In genomic region chr6:43427406-43428111, GRCh38 we compare ENCODE assay signal across 1 cellular context.
TF ChIP-seq lines count a peak whose summit lies in the region.

A gene with protein sequence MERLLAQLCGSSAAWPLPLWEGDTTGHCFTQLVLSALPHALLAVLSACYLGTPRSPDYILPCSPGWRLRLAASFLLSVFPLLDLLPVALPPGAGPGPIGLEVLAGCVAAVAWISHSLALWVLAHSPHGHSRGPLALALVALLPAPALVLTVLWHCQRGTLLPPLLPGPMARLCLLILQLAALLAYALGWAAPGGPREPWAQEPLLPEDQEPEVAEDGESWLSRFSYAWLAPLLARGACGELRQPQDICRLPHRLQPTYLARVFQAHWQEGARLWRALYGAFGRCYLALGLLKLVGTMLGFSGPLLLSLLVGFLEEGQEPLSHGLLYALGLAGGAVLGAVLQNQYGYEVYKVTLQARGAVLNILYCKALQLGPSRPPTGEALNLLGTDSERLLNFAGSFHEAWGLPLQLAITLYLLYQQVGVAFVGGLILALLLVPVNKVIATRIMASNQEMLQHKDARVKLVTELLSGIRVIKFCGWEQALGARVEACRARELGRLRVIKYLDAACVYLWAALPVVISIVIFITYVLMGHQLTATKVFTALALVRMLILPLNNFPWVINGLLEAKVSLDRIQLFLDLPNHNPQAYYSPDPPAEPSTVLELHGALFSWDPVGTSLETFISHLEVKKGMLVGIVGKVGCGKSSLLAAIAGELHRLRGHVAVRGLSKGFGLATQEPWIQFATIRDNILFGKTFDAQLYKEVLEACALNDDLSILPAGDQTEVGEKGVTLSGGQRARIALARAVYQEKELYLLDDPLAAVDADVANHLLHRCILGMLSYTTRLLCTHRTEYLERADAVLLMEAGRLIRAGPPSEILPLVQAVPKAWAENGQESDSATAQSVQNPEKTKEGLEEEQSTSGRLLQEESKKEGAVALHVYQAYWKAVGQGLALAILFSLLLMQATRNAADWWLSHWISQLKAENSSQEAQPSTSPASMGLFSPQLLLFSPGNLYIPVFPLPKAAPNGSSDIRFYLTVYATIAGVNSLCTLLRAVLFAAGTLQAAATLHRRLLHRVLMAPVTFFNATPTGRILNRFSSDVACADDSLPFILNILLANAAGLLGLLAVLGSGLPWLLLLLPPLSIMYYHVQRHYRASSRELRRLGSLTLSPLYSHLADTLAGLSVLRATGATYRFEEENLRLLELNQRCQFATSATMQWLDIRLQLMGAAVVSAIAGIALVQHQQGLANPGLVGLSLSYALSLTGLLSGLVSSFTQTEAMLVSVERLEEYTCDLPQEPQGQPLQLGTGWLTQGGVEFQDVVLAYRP (N-terminal part only) (plus strand): TSS chr6:43427541. CDS start chr6:43427979, 438 bp downstream.

TF ChIP-seq in HepG2, 621 proteins besides CTCF, POLR2A, EP300 and RAD21 (continued from another document and continues in another):
- TF ChIP-seq ZHX2 (IDR thresholded peaks at IDR 0.05; ENCODE audit: low read depth) (no peak), ZHX2 (CRISPR knock-in tag; IDR thresholded peaks at IDR 0.05; ENCODE audit: borderline replicate concordance) (peak; percentile 60; the same call in 1 of the 2 replicates), ZNF574 (CRISPR knock-in tag; IDR thresholded peaks at IDR 0.05) (peak; percentile 97), MEF2D (CRISPR knock-in tag; IDR thresholded peaks at IDR 0.05) (no peak; the same call in none of the 2 replicates), ARNT2 (CRISPR knock-in tag; IDR thresholded peaks at IDR 0.05; ENCODE audit: low read depth) (peak; percentile 94; the same call in 1 of the 2 replicates), ZNF33B (CRISPR knock-in tag; IDR thresholded peaks at IDR 0.05) (peak; percentile 53; the same call in 1 of the 2 replicates), MTF1 (CRISPR knock-in tag; IDR thresholded peaks at IDR 0.05) (no peak), ZEB1 (IDR thresholded peaks at IDR 0.05; ENCODE audit: insufficient replicate concordance, low read depth) (no peak), SP4 (CRISPR knock-in tag; IDR thresholded peaks at IDR 0.05) (peak; percentile 81), ZNF282 (IDR thresholded peaks at IDR 0.05; ENCODE audit: partially characterized antibody) (no peak), TRIM22 (IDR thresholded peaks at IDR 0.05) (no peak), HOXD1 (CRISPR knock-in tag; IDR thresholded peaks at IDR 0.05) (peak; percentile 96), CC2D1A (CRISPR knock-in tag; IDR thresholded peaks at IDR 0.05) (peak; percentile 77; the same call in 1 of the 2 replicates), MED8 (CRISPR knock-in tag; IDR thresholded peaks at IDR 0.05; ENCODE audit: insufficient replicate concordance) (peak; percentile 89), MBD4 (IDR thresholded peaks at IDR 0.05; ENCODE audit: borderline replicate concordance, low read length) (no peak), CBFB (CRISPR knock-in tag; IDR thresholded peaks at IDR 0.05) (no peak), ZNF878 (CRISPR knock-in tag; IDR thresholded peaks at IDR 0.05) (peak; percentile 34; the same call in 1 of the 2 replicates), GATAD2A (CRISPR knock-in tag; IDR thresholded peaks at IDR 0.05) (peak; percentile 52), ZNF772 (CRISPR knock-in tag; IDR thresholded peaks at IDR 0.05) (no peak; the same call in none of the 2 replicates)
- TF ChIP-seq, protein P1, sequence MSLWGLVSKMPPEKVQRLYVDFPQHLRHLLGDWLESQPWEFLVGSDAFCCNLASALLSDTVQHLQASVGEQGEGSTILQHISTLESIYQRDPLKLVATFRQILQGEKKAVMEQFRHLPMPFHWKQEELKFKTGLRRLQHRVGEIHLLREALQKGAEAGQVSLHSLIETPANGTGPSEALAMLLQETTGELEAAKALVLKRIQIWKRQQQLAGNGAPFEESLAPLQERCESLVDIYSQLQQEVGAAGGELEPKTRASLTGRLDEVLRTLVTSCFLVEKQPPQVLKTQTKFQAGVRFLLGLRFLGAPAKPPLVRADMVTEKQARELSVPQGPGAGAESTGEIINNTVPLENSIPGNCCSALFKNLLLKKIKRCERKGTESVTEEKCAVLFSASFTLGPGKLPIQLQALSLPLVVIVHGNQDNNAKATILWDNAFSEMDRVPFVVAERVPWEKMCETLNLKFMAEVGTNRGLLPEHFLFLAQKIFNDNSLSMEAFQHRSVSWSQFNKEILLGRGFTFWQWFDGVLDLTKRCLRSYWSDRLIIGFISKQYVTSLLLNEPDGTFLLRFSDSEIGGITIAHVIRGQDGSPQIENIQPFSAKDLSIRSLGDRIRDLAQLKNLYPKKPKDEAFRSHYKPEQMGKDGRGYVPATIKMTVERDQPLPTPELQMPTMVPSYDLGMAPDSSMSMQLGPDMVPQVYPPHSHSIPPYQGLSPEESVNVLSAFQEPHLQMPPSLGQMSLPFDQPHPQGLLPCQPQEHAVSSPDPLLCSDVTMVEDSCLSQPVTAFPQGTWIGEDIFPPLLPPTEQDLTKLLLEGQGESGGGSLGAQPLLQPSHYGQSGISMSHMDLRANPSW (CRISPR knock-in tag; IDR thresholded peaks at IDR 0.05; ENCODE audit: borderline replicate concordance): no peak; the same call in 1 of the 2 replicates
- TF ChIP-seq, protein P2, sequence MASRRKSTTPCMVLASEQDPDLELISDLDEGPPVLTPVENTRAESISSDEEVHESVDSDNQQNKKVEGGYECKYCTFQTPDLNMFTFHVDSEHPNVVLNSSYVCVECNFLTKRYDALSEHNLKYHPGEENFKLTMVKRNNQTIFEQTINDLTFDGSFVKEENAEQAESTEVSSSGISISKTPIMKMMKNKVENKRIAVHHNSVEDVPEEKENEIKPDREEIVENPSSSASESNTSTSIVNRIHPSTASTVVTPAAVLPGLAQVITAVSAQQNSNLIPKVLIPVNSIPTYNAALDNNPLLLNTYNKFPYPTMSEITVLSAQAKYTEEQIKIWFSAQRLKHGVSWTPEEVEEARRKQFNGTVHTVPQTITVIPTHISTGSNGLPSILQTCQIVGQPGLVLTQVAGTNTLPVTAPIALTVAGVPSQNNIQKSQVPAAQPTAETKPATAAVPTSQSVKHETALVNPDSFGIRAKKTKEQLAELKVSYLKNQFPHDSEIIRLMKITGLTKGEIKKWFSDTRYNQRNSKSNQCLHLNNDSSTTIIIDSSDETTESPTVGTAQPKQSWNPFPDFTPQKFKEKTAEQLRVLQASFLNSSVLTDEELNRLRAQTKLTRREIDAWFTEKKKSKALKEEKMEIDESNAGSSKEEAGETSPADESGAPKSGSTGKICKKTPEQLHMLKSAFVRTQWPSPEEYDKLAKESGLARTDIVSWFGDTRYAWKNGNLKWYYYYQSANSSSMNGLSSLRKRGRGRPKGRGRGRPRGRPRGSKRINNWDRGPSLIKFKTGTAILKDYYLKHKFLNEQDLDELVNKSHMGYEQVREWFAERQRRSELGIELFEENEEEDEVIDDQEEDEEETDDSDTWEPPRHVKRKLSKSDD (CRISPR knock-in tag; IDR thresholded peaks at IDR 0.05; ENCODE audit: low read depth): peak; percentile 98
- TF ChIP-seq, protein P3, sequence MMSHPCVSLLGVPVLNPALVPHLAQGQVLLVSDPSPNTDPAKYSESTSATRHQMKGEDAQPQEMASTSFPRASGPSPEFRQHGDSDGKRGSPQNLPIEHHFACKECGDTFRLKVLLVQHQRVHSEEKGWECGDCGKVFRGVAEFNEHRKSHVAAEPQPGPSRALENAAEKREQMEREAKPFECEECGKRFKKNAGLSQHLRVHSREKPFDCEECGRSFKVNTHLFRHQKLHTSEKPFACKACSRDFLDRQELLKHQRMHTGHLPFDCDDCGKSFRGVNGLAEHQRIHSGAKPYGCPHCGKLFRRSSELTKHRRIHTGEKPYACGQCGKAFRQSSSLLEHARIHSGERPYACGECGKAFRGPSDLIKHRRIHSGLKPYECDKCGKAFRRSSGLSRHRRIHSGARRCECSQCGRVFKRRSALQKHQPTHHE (CRISPR knock-in tag; IDR thresholded peaks at IDR 0.05; ENCODE audit: borderline replicate concordance): peak; percentile 97; the same call in 1 of the 2 replicates
- TF ChIP-seq, protein P4, sequence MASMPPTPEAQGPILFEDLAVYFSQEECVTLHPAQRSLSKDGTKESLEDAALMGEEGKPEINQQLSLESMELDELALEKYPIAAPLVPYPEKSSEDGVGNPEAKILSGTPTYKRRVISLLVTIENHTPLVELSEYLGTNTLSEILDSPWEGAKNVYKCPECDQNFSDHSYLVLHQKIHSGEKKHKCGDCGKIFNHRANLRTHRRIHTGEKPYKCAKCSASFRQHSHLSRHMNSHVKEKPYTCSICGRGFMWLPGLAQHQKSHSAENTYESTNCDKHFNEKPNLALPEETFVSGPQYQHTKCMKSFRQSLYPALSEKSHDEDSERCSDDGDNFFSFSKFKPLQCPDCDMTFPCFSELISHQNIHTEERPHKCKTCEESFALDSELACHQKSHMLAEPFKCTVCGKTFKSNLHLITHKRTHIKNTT (CRISPR knock-in tag; IDR thresholded peaks at IDR 0.05): no peak; the same call in 1 of the 2 replicates
- TF ChIP-seq, protein P5, sequence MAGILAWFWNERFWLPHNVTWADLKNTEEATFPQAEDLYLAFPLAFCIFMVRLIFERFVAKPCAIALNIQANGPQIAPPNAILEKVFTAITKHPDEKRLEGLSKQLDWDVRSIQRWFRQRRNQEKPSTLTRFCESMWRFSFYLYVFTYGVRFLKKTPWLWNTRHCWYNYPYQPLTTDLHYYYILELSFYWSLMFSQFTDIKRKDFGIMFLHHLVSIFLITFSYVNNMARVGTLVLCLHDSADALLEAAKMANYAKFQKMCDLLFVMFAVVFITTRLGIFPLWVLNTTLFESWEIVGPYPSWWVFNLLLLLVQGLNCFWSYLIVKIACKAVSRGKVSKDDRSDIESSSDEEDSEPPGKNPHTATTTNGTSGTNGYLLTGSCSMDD (CRISPR knock-in tag; IDR thresholded peaks at IDR 0.05): no peak
- TF ChIP-seq, protein P6, sequence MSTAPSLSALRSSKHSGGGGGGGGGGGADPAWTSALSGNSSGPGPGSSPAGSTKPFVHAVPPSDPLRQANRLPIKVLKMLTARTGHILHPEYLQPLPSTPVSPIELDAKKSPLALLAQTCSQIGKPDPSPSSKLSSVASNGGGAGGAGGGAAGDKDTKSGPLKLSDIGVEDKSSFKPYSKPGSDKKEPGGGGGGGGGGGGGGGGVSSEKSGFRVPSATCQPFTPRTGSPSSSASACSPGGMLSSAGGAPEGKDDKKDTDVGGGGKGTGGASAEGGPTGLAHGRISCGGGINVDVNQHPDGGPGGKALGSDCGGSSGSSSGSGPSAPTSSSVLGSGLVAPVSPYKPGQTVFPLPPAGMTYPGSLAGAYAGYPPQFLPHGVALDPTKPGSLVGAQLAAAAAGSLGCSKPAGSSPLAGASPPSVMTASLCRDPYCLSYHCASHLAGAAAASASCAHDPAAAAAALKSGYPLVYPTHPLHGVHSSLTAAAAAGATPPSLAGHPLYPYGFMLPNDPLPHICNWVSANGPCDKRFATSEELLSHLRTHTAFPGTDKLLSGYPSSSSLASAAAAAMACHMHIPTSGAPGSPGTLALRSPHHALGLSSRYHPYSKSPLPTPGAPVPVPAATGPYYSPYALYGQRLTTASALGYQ (CRISPR knock-in tag; IDR thresholded peaks at IDR 0.05): peak; percentile 81
